14 cellular contexts compared by ENCODE assay signal in the genomic region with DNA sequence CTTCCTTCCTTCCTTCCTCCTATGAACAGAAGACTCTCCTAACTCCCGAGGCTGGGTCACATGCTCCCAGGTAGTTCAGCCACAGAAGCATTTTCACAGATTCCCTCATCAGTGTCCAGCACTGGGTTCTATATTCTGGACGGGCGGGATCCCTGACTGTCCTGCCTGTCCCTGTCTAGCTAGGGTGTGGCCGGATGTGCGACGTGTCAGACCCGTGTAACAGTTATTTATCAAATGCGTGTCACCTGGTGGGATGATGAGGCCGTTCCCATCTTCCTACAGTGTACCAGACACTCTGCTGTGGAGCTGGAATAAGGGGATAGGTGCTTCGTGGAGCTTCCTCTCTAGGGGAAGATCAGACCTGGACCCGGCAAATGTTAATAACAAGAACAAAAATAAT.
"Had no signal": no experiment of that assay in that cellular context is flagged by ENCODE, and none has a peak within 500 bp of the region (broad histone marks: within the 10 kb centered on the region; RNA-seq: fewer than 3 reads in every experiment).

No MANE protein-coding gene starts in this region.

- H3K4me3 ChIP-seq: left lung, neural progenitor cell, pancreas, thoracic aorta had no signal

- H3K27me3 ChIP-seq: pancreas had no signal

- H3K4me1 Mint-ChIP-seq: naive B cell had no signal

- DNase-seq: activated CD4-positive, alpha-beta T cell treated with anti-CD3 and anti-CD28 coated beads, Interleukin-2, amount 50 U/mL, for 1 hour; activated gamma-delta T cell treated with Interleukin-2 at 50 U/mL for 16 hours; activated T-cell treated with anti-CD3 and anti-CD28 coated beads, Interleukin-2, amount 50 U/mL, for 4 hours; amniotic stem cell; erythroblast; left lung; mammary epithelial cell; naive B cell; pancreas; stimulated activated CD4-positive, alpha-beta T cell treated with anti-CD3 and anti-CD28 coated beads, Interleukin-1b, Interleukin-23, amount 100 ng/mL, for 48 hours; T-helper 9 cell had no signal

- H3K9me3 Mint-ChIP-seq: activated T-cell treated with anti-CD3 and anti-CD28 coated beads, Interleukin-2, amount 50 U/mL, for 4 hours had no signal

- H3K27ac ChIP-seq: left lung, neural progenitor cell, pancreas, thoracic aorta had no signal

- H3K36me3 ChIP-seq: left lung, neural progenitor cell, pancreas, thoracic aorta had no signal

- H3K36me3 Mint-ChIP-seq: activated naive CD8-positive, alpha-beta T cell; naive B cell; neural progenitor cell had no signal

- H3K4me3 Mint-ChIP-seq: activated naive CD8-positive, alpha-beta T cell; activated T-cell treated with anti-CD3 and anti-CD28 coated beads, Interleukin-2, amount 50 U/mL, for 4 hours; naive B cell; neural progenitor cell had no signal

- H3K9me3 ChIP-seq: left lung, pancreas, thoracic aorta had no signal

- ATAC-seq: activated T-cell treated with anti-CD3 and anti-CD28 coated beads, Interleukin-2, amount 50 U/mL, for 4 hours; left lung; pancreas had no signal

- H3K4me1 ChIP-seq: left lung, neural progenitor cell, pancreas had no signal

- H3K27ac Mint-ChIP-seq: activated naive CD8-positive, alpha-beta T cell; naive B cell; neural progenitor cell had no signal
